Comparison of ENCODE assay signal across 21 cellular contexts in genomic region chr4:81116571-81116970, GRCh38.
DNase-seq lines count a peak whose midpoint lies in the region; ATAC-seq and TF ChIP-seq lines count a peak whose summit lies in the region.
"Had no signal": no experiment of that assay in that cellular context is flagged by ENCODE, and none has a peak within 500 bp of the region (broad histone marks: within the 10 kb centered on the region; RNA-seq: fewer than 3 reads in every experiment).

No MANE protein-coding gene starts in this region.

- H3K27me3 ChIP-seq in breast epithelium (no peaks in the 10 kb centered on the region), mammary epithelial cell (ENCODE audit: insufficient read depth, low read length) (no peaks in the 10 kb centered on the region), left lung (no peaks in the 10 kb centered on the region)
- H3K27me3 ChIP-seq: BE2C; BLaER1 treated with 17β-estradiol and CSF1 and Interleukin-3, amounts not matched to agents 10 nM and 100 nM had no signal

- H3K27ac Mint-ChIP-seq in MCF 10A (ENCODE audit: low read depth, unreplicated experiment) = no peak overlapping the region
- no peak overlapping the region for H3K27ac Mint-ChIP-seq in activated T-cell treated with anti-CD3 and anti-CD28 coated beads, Interleukin-2, amount 50 U/mL, for 72 hours
- H3K27ac Mint-ChIP-seq: CD14-positive monocyte; CD4-positive, alpha-beta T cell; CD8-positive, alpha-beta memory T cell; GM23338; H9 had no signal

- 0% methylated on average over 1 of the region's 1 CpG for WGBS in mammary epithelial cell (ENCODE audit: low coverage, missing lambda C conversion rate)

- dilution Hi-C loops in mammary epithelial cell (cut with HindIII; ENCODE audit: low sequenced_read_pairs) = no loop called here

- H3K36me3 ChIP-seq in breast epithelium (peaks cover 3% of the 10 kb centered on the region), mammary epithelial cell (ENCODE audit: insufficient read depth, low read length) (no peaks in the 10 kb centered on the region), left lung (no peaks in the 10 kb centered on the region)
- H3K36me3 ChIP-seq: BE2C; BLaER1 treated with 17β-estradiol and CSF1 and Interleukin-3, amounts not matched to agents 10 nM and 100 nM had no signal

- H3K36me3 Mint-ChIP-seq in MCF 10A (ENCODE audit: insufficient read depth, unreplicated experiment) = no peaks in the 10 kb centered on the region
- H3K36me3 Mint-ChIP-seq in activated T-cell treated with anti-CD3 and anti-CD28 coated beads, Interleukin-2, amount 50 U/mL, for 72 hours (ENCODE audit: insufficient read depth in 2 of 2) = peaks cover 0 to 2% of the 10 kb centered on the region in 2 donors
- H3K36me3 Mint-ChIP-seq: CD14-positive monocyte; CD8-positive, alpha-beta memory T cell had no signal

- POLR2A ChIA-PET in MCF 10A (lab: Yijun Ruan, JAX) = no interaction called here

- peaks cover 11% of the 10 kb centered on the region for H3K4me1 Mint-ChIP-seq in MCF 10A (ENCODE audit: insufficient read depth, unreplicated experiment)
- H3K4me1 Mint-ChIP-seq in activated T-cell treated with anti-CD3 and anti-CD28 coated beads, Interleukin-2, amount 50 U/mL, for 72 hours (ENCODE audit: low read depth) = peaks cover 7% of the 10 kb centered on the region

- CTCF ChIA-PET in MCF 10A (lab: Yijun Ruan, JAX) = no interaction called here
- CTCF ChIA-PET in mammary epithelial cell (lab: Charles Lee; ENCODE audit: low non-redundant PET) = no interaction called here

- in situ Hi-C loops in mammary epithelial cell (cut with MboI; ENCODE audit: low sequenced_read_pairs in 2 of 2) = no loop called here

- TF ChIP-seq CTCF in MCF 10A (IDR thresholded peaks at IDR 0.05; ENCODE audit: unreplicated experiment) (no peak), breast epithelium (IDR thresholded peaks at IDR 0.05) (no peak), mammary epithelial cell (conservative IDR thresholded peaks at IDR 0.05 in 1 of 2, IDR thresholded peaks at IDR 0.05 in 1 of 2; ENCODE audit: extremely low read depth in 1 of 2, insufficient read depth in 1 of 2, low read depth in 1 of 2, low read length in 2 of 2) (no peak), left lung (IDR thresholded peaks at IDR 0.05) (no peak)

- H4K20me1 ChIP-seq in mammary epithelial cell (ENCODE audit: insufficient read depth, low read length) = no peaks in the 10 kb centered on the region
- H4K20me1 ChIP-seq: BLaER1 treated with 17β-estradiol and CSF1 and Interleukin-3, amounts not matched to agents 10 nM and 100 nM had no signal

- BruUV-seq in MCF 10A (replicated peaks; lab: Mats Ljungman, UMichigan) = no TSS peak
- BruUV-seq in mammary epithelial cell (replicated peaks; lab: Mats Ljungman, UMichigan) = no TSS peak

- peak overlapping the region; percentile 6 for H3K4me2 ChIP-seq in mammary epithelial cell (ENCODE audit: insufficient read depth, low read depth, low read length)
- H3K4me2 ChIP-seq: BLaER1 treated with 17β-estradiol and CSF1 and Interleukin-3, amounts not matched to agents 10 nM and 100 nM; GM23338 had no signal

- no peak overlapping the region for H3K9ac ChIP-seq in mammary epithelial cell (ENCODE audit: insufficient read depth, low read length)
- H3K9ac ChIP-seq: BLaER1 treated with 17β-estradiol and CSF1 and Interleukin-3, amounts not matched to agents 10 nM and 100 nM had no signal

- H3K27ac ChIP-seq in breast epithelium = no peak overlapping the region
- H3K27ac ChIP-seq in mammary epithelial cell (ENCODE audit: insufficient read depth, low read depth, low read length) = no peak overlapping the region
- no peak overlapping the region for H3K27ac ChIP-seq in epithelial cell of prostate
- no peak overlapping the region for H3K27ac ChIP-seq in left lung
- H3K27ac ChIP-seq: 22Rv1; BLaER1 treated with 17β-estradiol and CSF1 and Interleukin-3, amounts not matched to agents 10 nM and 100 nM had no signal

- H3K4me3 ChIP-seq in breast epithelium = no peak overlapping the region
- H3K4me3 ChIP-seq in mammary epithelial cell (replicated peaks in 1 of 3; ENCODE audit: insufficient read depth in 1 of 3, low read depth in 2 of 3, low read length in 3 of 3) = no peak overlapping the region
- no peak overlapping the region for H3K4me3 ChIP-seq in left lung
- H3K4me3 ChIP-seq: BLaER1 treated with 17β-estradiol and CSF1 and Interleukin-3, amounts not matched to agents 10 nM and 100 nM; GM23338 had no signal

- H3K9me3 Mint-ChIP-seq in MCF 10A (ENCODE audit: unreplicated experiment) = no peaks in the 10 kb centered on the region
- no peaks in the 10 kb centered on the region for H3K9me3 Mint-ChIP-seq in activated T-cell treated with anti-CD3 and anti-CD28 coated beads, Interleukin-2, amount 50 U/mL, for 72 hours
- H3K9me3 Mint-ChIP-seq: CD4-positive, alpha-beta T cell; GM23338; H9 had no signal

- H2AFZ ChIP-seq in mammary epithelial cell (ENCODE audit: low read depth, low read length) = no peak overlapping the region
- H2AFZ ChIP-seq: GM23338 had no signal

- H3K4me1 ChIP-seq in breast epithelium (no peaks in the 10 kb centered on the region), mammary epithelial cell (ENCODE audit: insufficient read depth, low read length) (no peaks in the 10 kb centered on the region), left lung (no peaks in the 10 kb centered on the region)
- H3K4me1 ChIP-seq: BE2C; BLaER1 treated with 17β-estradiol and CSF1 and Interleukin-3, amounts not matched to agents 10 nM and 100 nM had no signal

- intact Hi-C loops in MCF 10A (cut with micrococcal nuclease) = no loop called here
- intact Hi-C loops in breast epithelium (cut with DNase I; ENCODE audit: low total_unique reads) = no loop called here
- intact Hi-C loops in mammary epithelial cell (cut with micrococcal nuclease) = no loop called here
- intact Hi-C loops in left lung (cut with DNase I) = no loop called here

- no peaks in the 10 kb centered on the region for H3K79me2 ChIP-seq in mammary epithelial cell (ENCODE audit: insufficient read depth, low read length)

- no peaks in the 10 kb centered on the region for H3K27me3 Mint-ChIP-seq in MCF 10A (ENCODE audit: insufficient read depth, unreplicated experiment)
- no peaks in the 10 kb centered on the region for H3K27me3 Mint-ChIP-seq in activated T-cell treated with anti-CD3 and anti-CD28 coated beads, Interleukin-2, amount 50 U/mL, for 72 hours (ENCODE audit: low read depth)
- H3K27me3 Mint-ChIP-seq: CD4-positive, alpha-beta T cell; CD8-positive, alpha-beta memory T cell had no signal

- H3K4me3 Mint-ChIP-seq in MCF 10A (ENCODE audit: unreplicated experiment) = no peak overlapping the region
- no peak overlapping the region for H3K4me3 Mint-ChIP-seq in activated T-cell treated with anti-CD3 and anti-CD28 coated beads, Interleukin-2, amount 50 U/mL, for 72 hours
- H3K4me3 Mint-ChIP-seq: CD14-positive monocyte; CD4-positive, alpha-beta T cell; CD8-positive, alpha-beta memory T cell; GM23338; H9 had no signal

- DNase-seq in MCF 10A (ENCODE audit: unreplicated experiment) (peak; percentile 6), breast epithelium (ENCODE audit: low spot score in 2 of 2) (no peak), mammary epithelial cell (peak; percentile 81), epithelial cell of prostate (ENCODE audit: low read depth, low spot score) (peak; percentile 73), left lung (no peak)
- DNase-seq in activated T-cell treated with anti-CD3 and anti-CD28 coated beads, Interleukin-2, amount 50 U/mL, for 72 hours = no peak
- DNase-seq: AML-193; BE2C; CD4-positive, alpha-beta T cell; CD8-positive, alpha-beta memory T cell; DMS 273 treated with DMSO at 0.1 percent for 48 hours; DMS79; GF-D8; H9 had no signal

- ATAC-seq in HG03139 (IDR thresholded peaks at IDR 0.05; ENCODE audit: unreplicated experiment) (no peak), HG02981 (IDR thresholded peaks at IDR 0.05; ENCODE audit: unreplicated experiment) (no peak), left lung (no peak)
- no peak for ATAC-seq in activated T-cell treated with anti-CD3 and anti-CD28 coated beads, Interleukin-2, amount 50 U/mL, for 72 hours (replicated peaks in 1 of 2)
- ATAC-seq: GM23338, HCT116 had no signal

- TF ChIP-seq POLR2A in breast epithelium (IDR thresholded peaks at IDR 0.05) = no peak

- H3K9me3 ChIP-seq in breast epithelium = no peaks in the 10 kb centered on the region
- no peaks in the 10 kb centered on the region for H3K9me3 ChIP-seq in mammary epithelial cell (replicated peaks; ENCODE audit: insufficient read depth, low read length)
- no peaks in the 10 kb centered on the region for H3K9me3 ChIP-seq in left lung
- H3K9me3 ChIP-seq: BE2C; BLaER1 treated with 17β-estradiol and CSF1 and Interleukin-3, amounts not matched to agents 10 nM and 100 nM had no signal

Comparison
In these comparisons a context has a peak if more than half of its experiments do, and no peak if none do; other contexts are left out.
1. DNase-seq: peak in MCF 10A (single experiment), mammary epithelial cell (single experiment) and epithelial cell of prostate (single experiment); none in breast epithelium (0 of 2), left lung (0 of 2) and activated T-cell treated with anti-CD3 and anti-CD28 coated beads, Interleukin-2, amount 50 U/mL, for 72 hours (0 of 2).